19 cellular contexts compared by ENCODE assay signal in genomic region chr17:5164465-5164864, GRCh38. TPM values are rescaled to one million over a fixed set of nuclear protein-coding genes. Genes with fewer than 3 reads are reported as not detected.
DNase-seq lines count a peak whose midpoint lies in the region; ATAC-seq and TF ChIP-seq lines count a peak whose summit lies in the region.
"Had no signal": no experiment of that assay in that cellular context is flagged by ENCODE, and none has a peak within 500 bp of the region (broad histone marks: within the 10 kb centered on the region; RNA-seq: fewer than 3 reads in every experiment).

No MANE protein-coding gene starts in this region.

- H3K36me3 Mint-ChIP-seq in naive B cell, result no peaks in the 10 kb centered on the region

- POLR2A ChIA-PET in A673 (lab: Charles Lee; ENCODE audit: low non-redundant PET), result no interaction called here

- no peak for TF ChIP-seq CTCF in A673 (conservative IDR thresholded peaks at IDR 0.05; ENCODE audit: low read depth, low read length)
- TF ChIP-seq CTCF in spleen (IDR thresholded peaks at IDR 0.05 in 8 of 11, conservative IDR thresholded peaks at IDR 0.05 in 3 of 11), result no peak

- no peaks in the 10 kb centered on the region for H3K27me3 Mint-ChIP-seq in naive B cell

- no peak overlapping the region for H3K27ac Mint-ChIP-seq in naive B cell

- in situ Hi-C loops in KBM-7 (cut with MboI; ENCODE audit: low pct_unique_long_range_greater_than_20kb, low sequenced_read_pairs), result no loop called here

- H3K9me3 ChIP-seq in A673 (ENCODE audit: low read depth, low read length, poor library complexity, severe bottlenecking), result no peaks in the 10 kb centered on the region
- H3K9me3 ChIP-seq in spleen, result no peaks in the 10 kb centered on the region

- H3K27me3 ChIP-seq in A673 (replicated peaks; ENCODE audit: insufficient read depth, low read depth, low read length, poor library complexity) (no peaks in the 10 kb centered on the region), spleen (replicated peaks in 1 of 7) (no peaks in the 10 kb centered on the region)

- no peak overlapping the region for H3K4me3 Mint-ChIP-seq in naive B cell

- intact Hi-C loops in A673 (cut with micrococcal nuclease; ENCODE audit: unreplicated experiment), result no loop called here
- intact Hi-C loops in spleen (cut with DNase I; ENCODE audit: low total_unique reads), result no loop called here

- TF ChIP-seq POLR2A in spleen (IDR thresholded peaks at IDR 0.05), result no peak

- no peaks in the 10 kb centered on the region for H3K9me3 Mint-ChIP-seq in naive B cell

- no peaks in the 10 kb centered on the region for H3K36me3 ChIP-seq in A673 (ENCODE audit: insufficient read depth, low read length, poor library complexity, severe bottlenecking)
- H3K36me3 ChIP-seq in spleen, result no peaks in the 10 kb centered on the region

- ATAC-seq in naive B cell (ENCODE audit: low read depth in 2 of 2), result peak; percentile 25 to 48
- ATAC-seq: A549 had no signal

- H3K4me1 Mint-ChIP-seq in naive B cell, result peaks cover 16 to 53% (median 22%) of the 10 kb centered on the region in 3 donors

- H3K4me1 ChIP-seq in A673 (ENCODE audit: insufficient read depth, low read length, poor library complexity, severe bottlenecking) (no peaks in the 10 kb centered on the region), spleen (peaks cover 0 to 28% (median 3%) of the 10 kb centered on the region in 6 donors)
- H3K4me1 ChIP-seq: A549 had no signal

- WGBS in spleen, 5 donors, result 32 to 47% (median 37%) methylated on average over 5 of the region's 5 CpGs

- BruUV-seq in A673 (replicated peaks; lab: Mats Ljungman, UMichigan), result no TSS peak

- peak; percentile 43 for DNase-seq in A673 (ENCODE audit: low spot score)
- peak; percentile 59 for DNase-seq in KBM-7
- peak; percentile 77 for DNase-seq in NOMO-1 treated with DMSO at 0.1 percent for 48 hours (lab: John Stamatoyannopoulos, UW; ENCODE audit: unreplicated experiment)
- no peak for DNase-seq in naive B cell
- DNase-seq in mucosa of gallbladder (ENCODE audit: low spot score), result no peak
- no peak for DNase-seq in T-helper 2 cell
- DNase-seq in spleen, result no peak
- DNase-seq: C1 segment of cervical spinal cord; DMS79 treated with DMSO at 0.1 percent for 48 hours; MM.1S; NCI-H1694 treated with DMSO at 0.1 percent for 48 hours; NCI-H2107; NCI-H226; NCI-H526; NK-92 treated with Interleukin-12 subunit alpha and Interleukin-12 subunit beta, amount 100 ng/mL, for 24 hours; PC-9; SIG-M5 had no signal

- CTCF ChIA-PET in A673 (lab: Charles Lee), result no interaction called here

- H3K27ac ChIP-seq in A673 (ENCODE audit: low read depth, low read length, poor library complexity, severe bottlenecking) (no peak overlapping the region), spleen (no peak overlapping the region)
- H3K27ac ChIP-seq: A549, PC-9, RWPE1 had no signal

- H3K4me3 ChIP-seq in A673 (ENCODE audit: low read depth, low read length, poor library complexity, severe bottlenecking), result no peak overlapping the region
- no peak overlapping the region for H3K4me3 ChIP-seq in spleen
- H3K4me3 ChIP-seq: A549, PC-9 had no signal

RNA-seq across cellular contexts. Expression of gene ZNF594, which starts 27.2 kb away (rescaled TPM):
- total RNA-seq in A673 (2021) (20.7 and 21.9 TPM in 2 replicates), mucosa of gallbladder (9.2 TPM), spleen (10 to 100 TPM; 11.3 to 28.4 (median 15.6) TPM)
- polyA plus RNA-seq in naive B cell (ENCODE audit: low read depth in 6 of 6) (1 to 10 TPM in 5 of 6 donors, under 1 TPM in 1; 0.82 to 4.8 (median 4.0) TPM), spleen (1 to 10 TPM; 2.4 to 3.1 (median 2.5) TPM)

RNA-seq across cellular contexts. Expression of gene USP6, which starts 48.6 kb away (rescaled TPM):
- 0.07 and 0.24 TPM in 2 replicates for total RNA-seq in A673 (2021)
- under 1 TPM; 0.06 to 0.37 (median 0.12) TPM for polyA plus RNA-seq in naive B cell (ENCODE audit: low read depth in 6 of 6)
- 0.09 TPM for total RNA-seq in mucosa of gallbladder
- under 1 TPM in 6 of 7 donors, not detected in 1; 0.09 to 0.37 (median 0.24) TPM for total RNA-seq in spleen
- polyA plus RNA-seq in spleen, result under 1 TPM; 0.03 to 0.09 (median 0.08) TPM

RNA-seq across cellular contexts. Expression of gene ZNF232, which starts 52.8 kb away (rescaled TPM):
- 28.1 and 31.6 TPM in 2 replicates for total RNA-seq in A673 (2021)
- 10 to 100 TPM in 3 of 6 donors, 1 to 10 TPM in 3; 6.3 to 25.3 (median 10.1) TPM for polyA plus RNA-seq in naive B cell (ENCODE audit: low read depth in 6 of 6)
- 9.6 TPM for total RNA-seq in mucosa of gallbladder
- total RNA-seq in spleen, result 10 to 100 TPM in 4 of 7 donors, 1 to 10 TPM in 3; 5.6 to 11.4 (median 10.6) TPM
- 10 to 100 TPM in 1 of 3 donors, 1 to 10 TPM in 2; 8.1 to 10.3 (median 9.0) TPM for polyA plus RNA-seq in spleen

Comparison
In these comparisons a context has a peak if more than half of its experiments do, and no peak if none do; other contexts are left out.
1. DNase-seq: peak in A673 (single experiment), KBM-7 (single experiment) and NOMO-1 treated with DMSO at 0.1 percent for 48 hours (single experiment); none in naive B cell (single experiment), mucosa of gallbladder (single experiment), T-helper 2 cell (0 of 5) and spleen (single experiment).